Comparison of ENCODE assay signal across 2 cellular contexts in the genomic region with DNA sequence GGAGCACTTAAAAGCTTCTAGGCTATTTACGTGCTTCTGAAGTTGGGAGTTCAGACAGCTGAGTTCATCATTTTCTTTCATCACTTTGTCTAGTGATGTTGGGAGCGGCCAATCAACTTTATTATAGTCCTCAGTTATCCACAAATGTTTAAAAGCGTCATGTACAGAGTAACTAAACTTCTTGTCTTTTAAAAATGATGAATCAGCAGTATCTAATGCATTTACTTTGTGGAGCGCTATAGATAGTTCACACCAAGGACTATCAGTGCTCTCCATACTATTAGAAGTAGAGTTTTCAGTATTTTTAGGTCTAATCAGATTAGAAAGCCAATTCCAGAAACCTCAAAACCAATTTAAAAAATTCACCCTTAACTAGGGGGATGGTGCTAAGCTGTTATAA.
TF ChIP-seq lines count a peak whose summit lies in the region.

No MANE protein-coding gene starts in this region.

TF ChIP-seq in HepG2, 621 proteins besides CTCF, POLR2A, EP300 and RAD21:
- TF ChIP-seq ZNF451 (CRISPR knock-in tag; IDR thresholded peaks at IDR 0.05) (no peak), GABPB1 (CRISPR knock-in tag; IDR thresholded peaks at IDR 0.05) (no peak), MAFF (IDR thresholded peaks at IDR 0.05; ENCODE audit: low read depth, low read length) (peak; percentile 95), MZF1 (CRISPR knock-in tag; IDR thresholded peaks at IDR 0.05; ENCODE audit: borderline replicate concordance) (no peak), MAFK (conservative IDR thresholded peaks at IDR 0.05 in 1 of 2, IDR thresholded peaks at IDR 0.05 in 1 of 2; ENCODE audit: low read length in 2 of 2) (peak; percentile 89 to 97)

TF ChIP-seq in K562, 482 proteins besides CTCF, POLR2A, EP300 and RAD21:
- peak; percentile 91 for TF ChIP-seq MAFK (IDR thresholded peaks at IDR 0.05; ENCODE audit: low read length)
- peak; percentile 70; the same call in 1 of the 2 replicates for TF ChIP-seq ZNF316 (IDR thresholded peaks at IDR 0.05)
- no peak for TF ChIP-seq ZNF232 (CRISPR knock-in tag; IDR thresholded peaks at IDR 0.05)
- TF ChIP-seq XRCC3 (IDR thresholded peaks at IDR 0.05) = no peak
- TF ChIP-seq DACH1 (IDR thresholded peaks at IDR 0.05; ENCODE audit: partially characterized antibody) = no peak
- peak; percentile 53; the same call in 1 of the 2 replicates for TF ChIP-seq C11orf30 (IDR thresholded peaks at IDR 0.05; ENCODE audit: low read depth)
- peak; percentile 75 for TF ChIP-seq MAFG (tag; conservative IDR thresholded peaks at IDR 0.05)
- TF ChIP-seq RBM17 (IDR thresholded peaks at IDR 0.05; ENCODE audit: borderline replicate concordance, low read depth, low read length) = no peak
- peak; percentile 87 for TF ChIP-seq MAFF (IDR thresholded peaks at IDR 0.05; ENCODE audit: low read length)
- TF ChIP-seq, protein P1, sequence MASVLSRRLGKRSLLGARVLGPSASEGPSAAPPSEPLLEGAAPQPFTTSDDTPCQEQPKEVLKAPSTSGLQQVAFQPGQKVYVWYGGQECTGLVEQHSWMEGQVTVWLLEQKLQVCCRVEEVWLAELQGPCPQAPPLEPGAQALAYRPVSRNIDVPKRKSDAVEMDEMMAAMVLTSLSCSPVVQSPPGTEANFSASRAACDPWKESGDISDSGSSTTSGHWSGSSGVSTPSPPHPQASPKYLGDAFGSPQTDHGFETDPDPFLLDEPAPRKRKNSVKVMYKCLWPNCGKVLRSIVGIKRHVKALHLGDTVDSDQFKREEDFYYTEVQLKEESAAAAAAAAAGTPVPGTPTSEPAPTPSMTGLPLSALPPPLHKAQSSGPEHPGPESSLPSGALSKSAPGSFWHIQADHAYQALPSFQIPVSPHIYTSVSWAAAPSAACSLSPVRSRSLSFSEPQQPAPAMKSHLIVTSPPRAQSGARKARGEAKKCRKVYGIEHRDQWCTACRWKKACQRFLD (CRISPR knock-in tag; IDR thresholded peaks at IDR 0.05) = no peak
TF ChIP-seq in K562: peak in this region for 5.
